ENCODE assay signal across 8 cellular contexts in genomic region chr13:25286308-25286968, GRCh38. TPM values are rescaled to one million over a fixed set of nuclear protein-coding genes. Genes with fewer than 3 reads are reported as not detected.
DNase-seq lines count a peak whose midpoint lies in the region; ATAC-seq and TF ChIP-seq lines count a peak whose summit lies in the region.

No MANE protein-coding gene starts in this region.

- H3K9me3 Mint-ChIP-seq in activated T-cell treated with anti-CD3 and anti-CD28 coated beads, Interleukin-2, amount 50 U/mL, for 4 hours = no peaks in the 10 kb centered on the region
- H3K9me3 Mint-ChIP-seq in naive B cell = no peaks in the 10 kb centered on the region

- 0 out of 2 replicates have a peak, but pooled peaks cover 4% of the 10 kb centered on the region for H3K4me1 ChIP-seq in HAP-1

- H3K27me3 ChIP-seq in HAP-1 (ENCODE audit: low read depth) = peaks cover 7% of the 10 kb centered on the region

- ATAC-seq in activated T-cell treated with anti-CD3 and anti-CD28 coated beads, Interleukin-2, amount 50 U/mL, for 4 hours = peak; percentile 16 to 23
- ATAC-seq in naive B cell (ENCODE audit: low read depth in 2 of 2) (peak; percentile 50 to 56), GM21786 (IDR thresholded peaks at IDR 0.05; ENCODE audit: unreplicated experiment) (no peak)

- H3K36me3 Mint-ChIP-seq in activated T-cell treated with anti-CD3 and anti-CD28 coated beads, Interleukin-2, amount 50 U/mL, for 4 hours (ENCODE audit: insufficient read depth) = peaks cover 8% of the 10 kb centered on the region
- no peaks in the 10 kb centered on the region for H3K36me3 Mint-ChIP-seq in naive B cell

- in situ Hi-C loops in HAP-1 (cut with MboI; ENCODE audit: low sequenced_read_pairs) = no loop called here

- peaks cover 4% of the 10 kb centered on the region for H3K27me3 Mint-ChIP-seq in activated T-cell treated with anti-CD3 and anti-CD28 coated beads, Interleukin-2, amount 50 U/mL, for 4 hours (ENCODE audit: low read depth)
- peaks cover 6 to 22% (median 14%) of the 10 kb centered on the region in 3 donors for H3K27me3 Mint-ChIP-seq in naive B cell

- peak overlapping the region; percentile 88 for H3K4me3 ChIP-seq in HAP-1
- H3K4me3 ChIP-seq in fibroblast of mammary gland (ENCODE audit: control insufficient read depth, low read depth, low read length) = peak overlapping the region; percentile 95

- no peaks in the 10 kb centered on the region for H3K36me3 ChIP-seq in HAP-1 (replicated peaks)

- peak; percentile 5 for DNase-seq in NCI-H1105 treated with DMSO at 0.1 percent for 48 hours (lab: John Stamatoyannopoulos, UW)
- DNase-seq in NCI-H1105 (lab: John Stamatoyannopoulos, UW) = no peak
- peak in 1 of 2 experiments; percentile 43 for DNase-seq in HAP-1 (ENCODE audit: low spot score in 2 of 2)
- peak; percentile 1 for DNase-seq in NCI-H2227 treated with DMSO at 0.1 percent for 48 hours (lab: John Stamatoyannopoulos, UW)
- no peak for DNase-seq in activated T-cell treated with anti-CD3 and anti-CD28 coated beads, Interleukin-2, amount 50 U/mL, for 4 hours
- peak; percentile 56 for DNase-seq in fibroblast of mammary gland (ENCODE audit: low read depth)
- DNase-seq in naive B cell = peak; percentile 82

- H3K4me3 Mint-ChIP-seq in activated T-cell treated with anti-CD3 and anti-CD28 coated beads, Interleukin-2, amount 50 U/mL, for 4 hours = peak overlapping the region; percentile 97
- H3K4me3 Mint-ChIP-seq in naive B cell = peak overlapping the region; percentile 86 to 96 (median 92)

- no peaks in the 10 kb centered on the region for H3K9me3 ChIP-seq in HAP-1

- peaks cover 45% of the 10 kb centered on the region for H3K4me1 Mint-ChIP-seq in activated T-cell treated with anti-CD3 and anti-CD28 coated beads, Interleukin-2, amount 50 U/mL, for 4 hours (ENCODE audit: low read depth)
- H3K4me1 Mint-ChIP-seq in naive B cell = peaks cover 27 to 38% (median 29%) of the 10 kb centered on the region in 3 donors

- H3K27ac Mint-ChIP-seq in naive B cell = peak overlapping the region; percentile 99 to 100 (median 100)

- TF ChIP-seq CTCF in fibroblast of mammary gland (conservative IDR thresholded peaks at IDR 0.05; ENCODE audit: control insufficient read depth, insufficient read depth, low read depth, low read length) = no peak

RNA-seq across cellular contexts. Expression of gene MTMR6, which starts 0.8 kb away (rescaled TPM):
- total RNA-seq in activated T-cell treated with anti-CD3 and anti-CD28 coated beads, Interleukin-2, amount 50 U/mL, for 4 hours = 10 to 100 TPM; 15.5 to 17.7 (median 16.2) TPM
- 10 to 100 TPM in 1 of 6 donors, 1 to 10 TPM in 5; 7.1 to 10.7 (median 8.5) TPM for polyA plus RNA-seq in naive B cell (ENCODE audit: low read depth in 6 of 6)

RNA-seq across cellular contexts. Expression of gene NUP58, which starts 15.0 kb away (rescaled TPM):
- total RNA-seq in activated T-cell treated with anti-CD3 and anti-CD28 coated beads, Interleukin-2, amount 50 U/mL, for 4 hours = 100 to 1,000 TPM; 139 to 149 (median 144) TPM
- 10 to 100 TPM; 14.5 to 24.9 (median 20.6) TPM for polyA plus RNA-seq in naive B cell (ENCODE audit: low read depth in 6 of 6)

Comparison
In these comparisons a context has a peak if more than half of its experiments do, and no peak if none do; other contexts are left out.
1. DNase-seq: peak in NCI-H1105 treated with DMSO at 0.1 percent for 48 hours (single experiment), NCI-H2227 treated with DMSO at 0.1 percent for 48 hours (single experiment), fibroblast of mammary gland (single experiment) and naive B cell (single experiment); none in NCI-H1105 (single experiment) and activated T-cell treated with anti-CD3 and anti-CD28 coated beads, Interleukin-2, amount 50 U/mL, for 4 hours (single experiment).